Comparison of ENCODE assay signal across 8 cellular contexts in genomic region chr18:35407871-35408481, GRCh38. TPM values are rescaled to one million over a fixed set of nuclear protein-coding genes. Genes with fewer than 3 reads are reported as not detected.
DNase-seq lines count a peak whose midpoint lies in the region; ATAC-seq and TF ChIP-seq lines count a peak whose summit lies in the region.

No MANE protein-coding gene starts in this region.

- H3K27ac Mint-ChIP-seq in central memory CD8-positive, alpha-beta T cell (ENCODE audit: low read depth) = no peak overlapping the region

- peak; percentile 11 to 50 for DNase-seq in stimulated activated CD4-positive, alpha-beta T cell treated with anti-CD3 and anti-CD28 coated beads, Interleukin-2, amount 100 ng/mL, for 24 hours
- no peak for DNase-seq in stimulated activated CD4-positive, alpha-beta T cell treated with anti-CD3 and anti-CD28 coated beads, Interleukin-4, amount 100 ng/mL, for 4 hours
- DNase-seq in NCI-H146 treated with DMSO at 0.1 percent for 48 hours (lab: John Stamatoyannopoulos, UW; ENCODE audit: unreplicated experiment) = peak; percentile 87
- no peak for DNase-seq in central memory CD8-positive, alpha-beta T cell (ENCODE audit: low spot score in 2 of 2)
- DNase-seq in kidney tubule cell (ENCODE audit: low spot score) = peak; percentile 77
- peak; percentile 39 for DNase-seq in stomach

- WGBS in stomach, 5 donors = 31 to 36% (median 34%) methylated on average over 5 of the region's 5 CpGs

- H3K4me1 ChIP-seq in stomach = peaks cover 0 to 28% (median 12%) of the 10 kb centered on the region in 4 donors

- no peak overlapping the region for H3K4me3 ChIP-seq in stomach

- no peaks in the 10 kb centered on the region for H3K27me3 ChIP-seq in stomach

- H3K9me3 Mint-ChIP-seq in central memory CD8-positive, alpha-beta T cell = no peaks in the 10 kb centered on the region

- H3K36me3 Mint-ChIP-seq in central memory CD8-positive, alpha-beta T cell (ENCODE audit: insufficient read depth) = no peaks in the 10 kb centered on the region

- H3K36me3 ChIP-seq in stomach = no peaks in the 10 kb centered on the region

- H3K4me1 Mint-ChIP-seq in central memory CD8-positive, alpha-beta T cell = peaks cover 8% of the 10 kb centered on the region

- intact Hi-C loops in stomach (cut with DNase I; ENCODE audit: low total_unique reads) = no loop called here

- no peaks in the 10 kb centered on the region for H3K27me3 Mint-ChIP-seq in central memory CD8-positive, alpha-beta T cell

- no peak for TF ChIP-seq EP300 in stomach (IDR thresholded peaks at IDR 0.05)

- ATAC-seq in HG02610 (IDR thresholded peaks at IDR 0.05; ENCODE audit: unreplicated experiment) (peak; percentile 45), SK-N-SH treated with all-trans-retinoic acid at 6 μM for 48 hours (peak; percentile 95)
- peak; percentile 70 for ATAC-seq in central memory CD8-positive, alpha-beta T cell (replicated peaks; ENCODE audit: extremely low read depth, poor library complexity, severe bottlenecking)

- TF ChIP-seq CTCF in stomach (IDR thresholded peaks at IDR 0.05) = peak in 5 of 7 experiments; percentile 35 to 80 (median 76)

- no peak overlapping the region for H3K27ac ChIP-seq in stomach

- no peak for TF ChIP-seq POLR2A in stomach (IDR thresholded peaks at IDR 0.05)

- H3K9me3 ChIP-seq in stomach = no peaks in the 10 kb centered on the region

- no peak overlapping the region for H3K4me3 Mint-ChIP-seq in central memory CD8-positive, alpha-beta T cell

TF ChIP-seq in SK-N-SH treated with all-trans-retinoic acid at 6 μM for 48 hours, 23 proteins besides CTCF, POLR2A, EP300 and RAD21:
- TF ChIP-seq ZC3H10 (CRISPR knock-in tag; IDR thresholded peaks at IDR 0.05) (no peak), ZFP3 (CRISPR knock-in tag; IDR thresholded peaks at IDR 0.05) (no peak), TSHZ2 (CRISPR knock-in tag; IDR thresholded peaks at IDR 0.05) (no peak), POU6F1 (CRISPR knock-in tag; IDR thresholded peaks at IDR 0.05; ENCODE audit: borderline replicate concordance, low read depth) (no peak), RARB (CRISPR knock-in tag; IDR thresholded peaks at IDR 0.05) (no peak)
TF ChIP-seq in SK-N-SH treated with all-trans-retinoic acid at 6 μM for 48 hours: peak in this region for 0.

RNA-seq across cellular contexts. Expression of gene ZNF396, which starts 30.8 kb away (rescaled TPM):
- total RNA-seq in stomach = 1 to 10 TPM in 4 of 5 donors, not detected in 1; 3.9 to 7.6 (median 5.5) TPM
- 1 to 10 TPM; 1.3 to 4.3 (median 1.8) TPM for polyA plus RNA-seq in stomach

Comparison
In these comparisons a context has a peak if more than half of its experiments do, and no peak if none do; other contexts are left out.
1. DNase-seq: peak in stimulated activated CD4-positive, alpha-beta T cell treated with anti-CD3 and anti-CD28 coated beads, Interleukin-2, amount 100 ng/mL, for 24 hours (2 of 2), NCI-H146 treated with DMSO at 0.1 percent for 48 hours (single experiment), kidney tubule cell (single experiment) and stomach (single experiment); none in stimulated activated CD4-positive, alpha-beta T cell treated with anti-CD3 and anti-CD28 coated beads, Interleukin-4, amount 100 ng/mL, for 4 hours (0 of 2) and central memory CD8-positive, alpha-beta T cell (0 of 2).
2. ATAC-seq: peak in every context shown above with its lines; median percentile 95 in SK-N-SH treated with all-trans-retinoic acid at 6 μM for 48 hours; 70 in central memory CD8-positive, alpha-beta T cell; 45 in HG02610.